10 cellular contexts compared by ENCODE assay signal in the genomic region with DNA sequence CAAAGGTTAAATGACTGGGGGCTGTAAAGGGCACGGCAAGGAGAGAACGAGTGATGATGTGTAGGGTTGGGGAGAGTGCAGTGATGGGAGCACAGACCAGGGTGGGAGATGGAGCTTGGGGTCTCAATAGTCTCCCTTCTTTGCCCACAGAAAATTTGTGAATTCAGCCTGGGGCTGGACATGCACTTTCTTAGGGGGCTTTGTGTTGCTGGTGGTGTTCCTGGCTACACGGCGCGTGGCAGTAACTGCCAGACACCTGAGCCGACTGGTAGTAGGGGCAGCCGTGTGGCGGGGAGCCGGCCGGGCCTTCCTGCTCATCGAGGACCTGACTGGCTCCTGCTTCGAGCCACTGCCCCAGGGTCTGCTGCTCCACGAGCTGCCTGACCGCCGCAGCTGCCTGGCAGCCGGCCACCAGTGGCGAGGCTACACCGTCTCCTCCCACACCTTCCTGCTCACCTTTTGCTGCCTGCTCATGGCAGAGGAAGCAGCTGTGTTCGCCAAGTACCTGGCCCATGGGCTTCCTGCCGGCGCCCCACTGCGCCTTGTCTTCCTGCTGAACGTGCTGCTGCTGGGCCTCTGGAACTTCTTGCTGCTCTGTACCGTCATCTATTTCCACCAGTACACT. TPM values are rescaled to one million over a fixed set of nuclear protein-coding genes. Genes with fewer than 3 reads are reported as not detected.
DNase-seq lines count a peak whose midpoint lies in the region; ATAC-seq and TF ChIP-seq lines count a peak whose summit lies in the region.
"Had no signal": no experiment of that assay in that cellular context is flagged by ENCODE, and none has a peak within 500 bp of the region (broad histone marks: within the 10 kb centered on the region; RNA-seq: fewer than 3 reads in every experiment).

No MANE protein-coding gene starts in this region.

- H3K9me3 Mint-ChIP-seq in CD8-positive, alpha-beta memory T cell: peaks cover 0 to 2% (median 0%) of the 10 kb centered on the region in 5 donors
- H3K9me3 Mint-ChIP-seq in activated naive CD4-positive, alpha-beta T cell treated with anti-CD3 and anti-CD28 coated beads, Interleukin-2, amount 50 U/mL, for 24 hours: no peaks in the 10 kb centered on the region
- no peaks in the 10 kb centered on the region for H3K9me3 Mint-ChIP-seq in nephron progenitor cell

- peak in 1 of 5 donors; percentile 52 for DNase-seq in CD8-positive, alpha-beta memory T cell
- DNase-seq in NCI-H510A (lab: John Stamatoyannopoulos, UW) (peak; percentile 52), nephron progenitor cell (no peak), GM03348 (ENCODE audit: low spot score) (no peak), OCI-M2 (lab: John Stamatoyannopoulos, UW; ENCODE audit: unreplicated experiment) (no peak)
- DNase-seq: NCI-H1436 treated with DMSO at 0.1 percent for 48 hours had no signal

- no peaks in the 10 kb centered on the region for H3K9me3 ChIP-seq in CD8-positive, alpha-beta memory T cell (ENCODE audit: low read length)
- H3K9me3 ChIP-seq: neutrophil had no signal

- H3K4me1 Mint-ChIP-seq in CD8-positive, alpha-beta memory T cell: peaks cover 30 to 34% (median 31%) of the 10 kb centered on the region in 3 donors
- H3K4me1 Mint-ChIP-seq in activated naive CD4-positive, alpha-beta T cell treated with anti-CD3 and anti-CD28 coated beads, Interleukin-2, amount 50 U/mL, for 24 hours: peaks cover 39% of the 10 kb centered on the region
- peaks cover 42% of the 10 kb centered on the region for H3K4me1 Mint-ChIP-seq in nephron progenitor cell

- no peak overlapping the region for H3K27ac ChIP-seq in CD8-positive, alpha-beta memory T cell (ENCODE audit: low read depth, low read length)
- H3K27ac ChIP-seq: neutrophil had no signal

- H3K27me3 ChIP-seq in CD8-positive, alpha-beta memory T cell (ENCODE audit: insufficient read depth, low read length, poor library complexity, severe bottlenecking): no peaks in the 10 kb centered on the region
- H3K27me3 ChIP-seq: neutrophil had no signal

- CTCF ChIA-PET in CD8-positive, alpha-beta memory T cell (lab: Charles Lee): interaction anchor here (0.9 to 1.7 kb wide), 4 partner anchors 12 to 24 kb away, joined by 3 to 7 read pairs (median 4); a partner anchor contains a TSS

- H3K27me3 Mint-ChIP-seq in CD8-positive, alpha-beta memory T cell: no peaks in the 10 kb centered on the region
- H3K27me3 Mint-ChIP-seq in activated naive CD4-positive, alpha-beta T cell treated with anti-CD3 and anti-CD28 coated beads, Interleukin-2, amount 50 U/mL, for 24 hours: no peaks in the 10 kb centered on the region
- peaks cover 19% of the 10 kb centered on the region for H3K27me3 Mint-ChIP-seq in nephron progenitor cell (ENCODE audit: low read depth, poor library complexity)

- H3K36me3 ChIP-seq in CD8-positive, alpha-beta memory T cell (ENCODE audit: insufficient read depth, low read length): no peaks in the 10 kb centered on the region

- H3K36me3 Mint-ChIP-seq in CD8-positive, alpha-beta memory T cell: peaks cover 0 to 13% (median 0%) of the 10 kb centered on the region in 3 donors
- H3K36me3 Mint-ChIP-seq in activated naive CD4-positive, alpha-beta T cell treated with anti-CD3 and anti-CD28 coated beads, Interleukin-2, amount 50 U/mL, for 24 hours: peaks cover 5% of the 10 kb centered on the region
- H3K36me3 Mint-ChIP-seq in nephron progenitor cell (ENCODE audit: low read depth): peaks cover 2% of the 10 kb centered on the region

- ATAC-seq in GM19023 (IDR thresholded peaks at IDR 0.05; ENCODE audit: unreplicated experiment): no peak
- ATAC-seq in GM19351 (IDR thresholded peaks at IDR 0.05; ENCODE audit: unreplicated experiment): no peak

- POLR2A ChIA-PET in CD8-positive, alpha-beta memory T cell (lab: Charles Lee): interaction anchor here (1.1 kb wide), 1 partner anchor 16 kb away, joined by 4 read pairs; no protein-coding TSS in a partner anchor

- peaks cover 30% of the 10 kb centered on the region for H3K4me1 ChIP-seq in CD8-positive, alpha-beta memory T cell (ENCODE audit: insufficient read depth, low read length)

- H3K27ac Mint-ChIP-seq in CD8-positive, alpha-beta memory T cell: peak overlapping the region in 6 of 8 donors; percentile 54 to 95 (median 73)
- H3K27ac Mint-ChIP-seq in activated naive CD4-positive, alpha-beta T cell treated with anti-CD3 and anti-CD28 coated beads, Interleukin-2, amount 50 U/mL, for 24 hours: peak overlapping the region; percentile 98
- peak overlapping the region; percentile 68 for H3K27ac Mint-ChIP-seq in nephron progenitor cell

- H3K4me3 Mint-ChIP-seq in CD8-positive, alpha-beta memory T cell: peak overlapping the region in 6 of 7 donors; percentile 21 to 77 (median 39)
- H3K4me3 Mint-ChIP-seq in activated naive CD4-positive, alpha-beta T cell treated with anti-CD3 and anti-CD28 coated beads, Interleukin-2, amount 50 U/mL, for 24 hours: peak overlapping the region; percentile 71
- no peak overlapping the region for H3K4me3 Mint-ChIP-seq in nephron progenitor cell

- TF ChIP-seq CTCF in nephron progenitor cell (IDR thresholded peaks at IDR 0.05): no peak

- H3K4me3 ChIP-seq in CD8-positive, alpha-beta memory T cell (ENCODE audit: low read length): no peak overlapping the region

RNA-seq across cellular contexts. Expression of a gene that starts 1.7 kb away (rescaled TPM):
- total RNA-seq in CD8-positive, alpha-beta memory T cell: 1 to 10 TPM in 1 of 2 experiments, under 1 TPM in 1; 0.58 to 1.1 TPM
- polyA plus RNA-seq in CD8-positive, alpha-beta memory T cell: not detected

RNA-seq across cellular contexts. Expression of a gene that starts 3.8 kb away (rescaled TPM):
- total RNA-seq in CD8-positive, alpha-beta memory T cell: 100 to 1,000 TPM; 343 to 347 TPM
- 1,041 TPM for polyA plus RNA-seq in CD8-positive, alpha-beta memory T cell

RNA-seq across cellular contexts. Expression of a gene that starts 9.2 kb away (rescaled TPM):
- total RNA-seq in CD8-positive, alpha-beta memory T cell: 10 to 100 TPM; 28.1 to 30.2 TPM
- 15.0 TPM for polyA plus RNA-seq in CD8-positive, alpha-beta memory T cell

RNA-seq across cellular contexts. Expression of a gene that starts 14.2 kb away (rescaled TPM):
- total RNA-seq in CD8-positive, alpha-beta memory T cell: 100 to 1,000 TPM; 368 to 376 TPM
- polyA plus RNA-seq in CD8-positive, alpha-beta memory T cell: 534 TPM

RNA-seq across cellular contexts. Expression of a gene that starts 15.1 kb away (rescaled TPM):
- 10 to 100 TPM; 85.9 TPM for total RNA-seq in CD8-positive, alpha-beta memory T cell
- 71.5 TPM for polyA plus RNA-seq in CD8-positive, alpha-beta memory T cell
